ENCODE assay signal across 8 cellular contexts in the genomic region with DNA sequence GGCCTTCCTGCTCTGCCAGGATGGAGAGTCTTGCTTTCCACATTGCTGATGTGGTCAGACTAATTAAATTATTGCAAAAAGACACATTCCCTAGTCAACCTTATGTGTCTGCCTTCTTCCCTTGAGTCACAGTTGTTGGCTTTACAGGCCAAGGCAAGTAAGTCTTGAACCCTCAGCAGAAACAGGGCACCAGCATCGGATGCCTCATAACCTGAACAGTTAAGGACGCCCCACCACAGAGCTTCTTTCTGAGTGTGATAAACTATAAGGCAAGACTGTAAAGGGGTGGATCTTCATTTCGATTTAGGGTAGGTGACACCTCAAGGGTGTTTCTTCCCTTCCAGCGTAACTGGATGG. TPM values are rescaled to one million over a fixed set of nuclear protein-coding genes. Genes with fewer than 3 reads are reported as not detected.
DNase-seq lines count a peak whose midpoint lies in the region; ATAC-seq and TF ChIP-seq lines count a peak whose summit lies in the region.

No MANE protein-coding gene starts in this region.

- H2AK5ac ChIP-seq in H9 (ENCODE audit: insufficient read length, low read length) = no peak overlapping the region

- no peak overlapping the region for H3K4ac ChIP-seq in H9 (ENCODE audit: low read depth, low read length)

- no peak overlapping the region for H4K5ac ChIP-seq in H9 (ENCODE audit: insufficient read length, low read depth, low read length)

- no CpG with 5 or more reads among the region's 4 CpGs for WGBS in H9 (ENCODE audit: extremely low coverage, insufficient read length, low lambda C conversion rate)

- H3K36me3 Mint-ChIP-seq in H9 (ENCODE audit: insufficient read depth in 1 of 3, low read depth in 3 of 3) = peaks cover 5 to 16% (median 10%) of the 10 kb centered on the region in 3 experiments; a peak in 4 of 7 replicates

- H3K9me3 Mint-ChIP-seq in H9 = no peaks in the 10 kb centered on the region

- intact Hi-C loops in left colon (cut with DNase I, micrococcal nuclease) = no loop called here

- no peaks in the 10 kb centered on the region for H4K20me1 ChIP-seq in H9 (ENCODE audit: control insufficient read depth, insufficient read depth, insufficient read length)

- peaks cover 28% of the 10 kb centered on the region for H3K79me2 ChIP-seq in H9 (ENCODE audit: insufficient read depth, low read length)

- H3K9ac ChIP-seq in H9 (ENCODE audit: extremely low read depth, insufficient read length, low read length) (peak overlapping the region; percentile 14), skeletal muscle satellite cell (ENCODE audit: low read depth, low read length) (peak overlapping the region; percentile 90)

- H3K4me1 Mint-ChIP-seq in H9 = peaks cover 20 to 27% of the 10 kb centered on the region in 2 experiments

- H2BK120ac ChIP-seq in H9 (ENCODE audit: low read depth, low read length, poor library complexity, severe bottlenecking) = no peak overlapping the region

- no peak overlapping the region for H2BK5ac ChIP-seq in H9 (ENCODE audit: insufficient read length, low read length)

- no peaks in the 10 kb centered on the region for H3K4me1 ChIP-seq in H9 (ENCODE audit: insufficient read depth, low read length)
- H3K4me1 ChIP-seq in skeletal muscle satellite cell (ENCODE audit: control insufficient read depth, insufficient read depth, low read length) = peaks cover 16% of the 10 kb centered on the region

- H4K8ac ChIP-seq in H9 (replicated peaks; ENCODE audit: insufficient read length, low read depth, low read length) = no peak overlapping the region

- H3K27ac ChIP-seq in H9 (ENCODE audit: insufficient read length, low read depth, low read length) = no peak overlapping the region

- H3K14ac ChIP-seq in H9 (ENCODE audit: insufficient read depth, low read length) = peak overlapping the region; percentile 17; the same call in 1 of the 2 replicates

- peaks cover 3% of the 10 kb centered on the region for H3K23me2 ChIP-seq in H9 (ENCODE audit: insufficient read length, low read depth, low read length, poor library complexity, severe bottlenecking)

- H3K4me3 ChIP-seq in fibroblast of pulmonary artery (replicated peaks; ENCODE audit: low read depth, low read length) (peak overlapping the region; percentile 59), skeletal muscle satellite cell (ENCODE audit: low read length) (peak overlapping the region; percentile 98)

- no peak overlapping the region for H3T11ph ChIP-seq in H9 (ENCODE audit: low read length)

- H3K4me2 ChIP-seq in H9 (ENCODE audit: insufficient read depth, insufficient read length, low read length) = peak overlapping the region; percentile 30
- peak overlapping the region; percentile 86 for H3K4me2 ChIP-seq in skeletal muscle satellite cell (ENCODE audit: low read length)

- no peak overlapping the region for H2BK20ac ChIP-seq in H9 (ENCODE audit: low read depth, low read length, poor library complexity, severe bottlenecking)

- no peak for DNase-seq in H9
- no peak for DNase-seq in fibroblast of pulmonary artery (ENCODE audit: low read depth)
- DNase-seq in MV-4-11 (lab: John Stamatoyannopoulos, UW) = no peak
- DNase-seq in GOT3 (lab: John Stamatoyannopoulos, UW) = no peak
- no peak for DNase-seq in left colon

- peaks cover 14% of the 10 kb centered on the region for H3K27me3 Mint-ChIP-seq in H9 (ENCODE audit: low read depth)

- H3K56ac ChIP-seq in H9 (ENCODE audit: insufficient read length, low read depth, low read length) = no peak overlapping the region

- peaks cover 4% of the 10 kb centered on the region for H3K79me1 ChIP-seq in H9 (ENCODE audit: insufficient read depth, low read depth, low read length, poor library complexity, severe bottlenecking)

- H3K36me3 ChIP-seq in skeletal muscle satellite cell (ENCODE audit: insufficient read depth, low read length) = no peaks in the 10 kb centered on the region

- H3K27me3 ChIP-seq in H9 (ENCODE audit: insufficient read depth, low read length) (no peaks in the 10 kb centered on the region), skeletal muscle satellite cell (ENCODE audit: control insufficient read depth, insufficient read depth, low read length) (no peaks in the 10 kb centered on the region)

- no peak overlapping the region for H4K91ac ChIP-seq in H9 (ENCODE audit: insufficient read length, low read depth, low read length)

- no peak overlapping the region for H2BK15ac ChIP-seq in H9 (ENCODE audit: low read depth, low read length)

- peak overlapping the region; percentile 55 to 77 for H3K4me3 Mint-ChIP-seq in H9

- no peak overlapping the region for H3K23ac ChIP-seq in H9 (ENCODE audit: insufficient read length, low read depth, low read length)

- H2BK12ac ChIP-seq in H9 (ENCODE audit: insufficient read length, low read depth, low read length) = no peak overlapping the region

- TF ChIP-seq CTCF in H9 (conservative IDR thresholded peaks at IDR 0.05) (no peak), fibroblast of pulmonary artery (IDR thresholded peaks at IDR 0.05; ENCODE audit: low read length, missing control alignments) (no peak)

- ATAC-seq in SK-N-SH treated with all-trans-retinoic acid at 6 μM for 48 hours (no peak), GM18520 (IDR thresholded peaks at IDR 0.05; ENCODE audit: unreplicated experiment) (no peak), left colon (no peak)

- H3K9me3 ChIP-seq in H9 (ENCODE audit: control insufficient read depth, low read depth, low read length) (no peaks in the 10 kb centered on the region), skeletal muscle satellite cell (replicated peaks; ENCODE audit: low read length) (no peaks in the 10 kb centered on the region)

- no peak overlapping the region; a peak in 1 of 7 replicates for H3K27ac Mint-ChIP-seq in H9

- no peak overlapping the region for H3K18ac ChIP-seq in H9 (ENCODE audit: insufficient read length, low read depth, low read length)

- no peak overlapping the region for H2AFZ ChIP-seq in H9 (ENCODE audit: low read length)

TF ChIP-seq in SK-N-SH treated with all-trans-retinoic acid at 6 μM for 48 hours, 23 proteins besides CTCF, POLR2A, EP300 and RAD21:
- TF ChIP-seq, protein P1, sequence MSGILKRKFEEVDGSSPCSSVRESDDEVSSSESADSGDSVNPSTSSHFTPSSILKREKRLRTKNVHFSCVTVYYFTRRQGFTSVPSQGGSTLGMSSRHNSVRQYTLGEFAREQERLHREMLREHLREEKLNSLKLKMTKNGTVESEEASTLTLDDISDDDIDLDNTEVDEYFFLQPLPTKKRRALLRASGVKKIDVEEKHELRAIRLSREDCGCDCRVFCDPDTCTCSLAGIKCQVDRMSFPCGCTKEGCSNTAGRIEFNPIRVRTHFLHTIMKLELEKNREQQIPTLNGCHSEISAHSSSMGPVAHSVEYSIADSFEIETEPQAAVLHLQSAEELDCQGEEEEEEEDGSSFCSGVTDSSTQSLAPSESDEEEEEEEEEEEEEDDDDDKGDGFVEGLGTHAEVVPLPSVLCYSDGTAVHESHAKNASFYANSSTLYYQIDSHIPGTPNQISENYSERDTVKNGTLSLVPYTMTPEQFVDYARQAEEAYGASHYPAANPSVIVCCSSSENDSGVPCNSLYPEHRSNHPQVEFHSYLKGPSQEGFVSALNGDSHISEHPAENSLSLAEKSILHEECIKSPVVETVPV (CRISPR knock-in tag; IDR thresholded peaks at IDR 0.05) = no peak
- no peak for TF ChIP-seq ARNTL (CRISPR knock-in tag; IDR thresholded peaks at IDR 0.05; ENCODE audit: borderline replicate concordance, low read depth)
- TF ChIP-seq ISL1 (CRISPR knock-in tag; IDR thresholded peaks at IDR 0.05) = no peak
- no peak for TF ChIP-seq ESRRG (CRISPR knock-in tag; IDR thresholded peaks at IDR 0.05)
- TF ChIP-seq CSDC2 (CRISPR knock-in tag; IDR thresholded peaks at IDR 0.05) = 0 out of 2 replicates have a peak, but pooled peaks have one; percentile 8

RNA-seq across cellular contexts. Expression of a gene that starts 0.7 kb away (rescaled TPM):
- total RNA-seq in H9 (2021) = 85.6 and 86.1 TPM in 2 replicates
- 51.3 and 58.8 TPM in 2 replicates for total RNA-seq in skeletal muscle satellite cell (2012; rRNA removed)
- 10 to 100 TPM; 30.6 to 46.9 TPM for total RNA-seq in left colon
